In genomic region chr3:132034486-132035464, GRCh38 we compare ENCODE assay signal across 8 cellular contexts. TPM values are rescaled to one million over a fixed set of nuclear protein-coding genes. Genes with fewer than 3 reads are reported as not detected.
DNase-seq lines count a peak whose midpoint lies in the region; ATAC-seq and TF ChIP-seq lines count a peak whose summit lies in the region.

CPNE4 (minus strand) TSS chr3:132035014.

- ATAC-seq in GM19035 (IDR thresholded peaks at IDR 0.05; ENCODE audit: unreplicated experiment) (peak; percentile 94), HG03521 (IDR thresholded peaks at IDR 0.05; ENCODE audit: unreplicated experiment) (peak; percentile 89)

- peak; percentile 89 for TF ChIP-seq CTCF in AG09309 (IDR thresholded peaks at IDR 0.05; ENCODE audit: control insufficient read depth, insufficient read depth, low read depth, low read length, missing control alignments)
- TF ChIP-seq CTCF in lower leg skin (IDR thresholded peaks at IDR 0.05) = no peak

- 6 to 7% methylated on average over 44 to 49 of the region's 49 CpGs for WGBS in lower leg skin, 2 donors

- no peak for TF ChIP-seq POLR2A in lower leg skin (IDR thresholded peaks at IDR 0.05)

- intact Hi-C loops in lower leg skin (cut with DNase I; ENCODE audit: low total_unique reads) = loop anchor here (5.0 to 10.0 kb wide), 2 partner anchors 240 to 368 kb away; no protein-coding TSS in a partner anchor

- DNase-seq in AG09309 (ENCODE audit: low read depth) (no peak), NCI-H524 (lab: John Stamatoyannopoulos, UW) (peak; percentile 86 to 92), ecto neural progenitor cell (ENCODE audit: low spot score) (peak; percentile 98), lower leg skin (ENCODE audit: low spot score in 2 of 2) (peak; percentile 47 to 93)
- DNase-seq in activated CD4-positive, alpha-beta T cell treated with anti-CD3 and anti-CD28 coated beads, Interleukin-2, amount 50 U/mL, for 1 hour = peak; percentile 60
- peak; percentile 68 to 88 for DNase-seq in stimulated activated CD4-positive, alpha-beta T cell treated with anti-CD3 and anti-CD28 coated beads, Interleukin-4, amount 100 ng/mL, for 48 hours (ENCODE audit: low read depth in 2 of 2)

- H3K4me3 ChIP-seq in AG09309 (ENCODE audit: control insufficient read depth, low read depth, low read length) = peak within 1 kb of the TSS; percentile 26
- H3K4me3 ChIP-seq in lower leg skin (ENCODE audit: low read depth, poor library complexity, severe bottlenecking) = no peak within 1 kb of the TSS

RNA-seq across cellular contexts. Expression of gene CPNE4, which starts in this region (rescaled TPM):
- total RNA-seq in lower leg skin = under 1 TPM in 3 of 4 donors, not detected in 1; 0.10 to 0.25 (median 0.16) TPM

Comparison
In these comparisons a context has a peak if more than half of its experiments do, and no peak if none do; other contexts are left out.
1. Peak in DNase-seq in lower leg skin; RNA of the gene not detected or under 1 TPM.